19 cellular contexts compared by ENCODE assay signal in the genomic region with DNA sequence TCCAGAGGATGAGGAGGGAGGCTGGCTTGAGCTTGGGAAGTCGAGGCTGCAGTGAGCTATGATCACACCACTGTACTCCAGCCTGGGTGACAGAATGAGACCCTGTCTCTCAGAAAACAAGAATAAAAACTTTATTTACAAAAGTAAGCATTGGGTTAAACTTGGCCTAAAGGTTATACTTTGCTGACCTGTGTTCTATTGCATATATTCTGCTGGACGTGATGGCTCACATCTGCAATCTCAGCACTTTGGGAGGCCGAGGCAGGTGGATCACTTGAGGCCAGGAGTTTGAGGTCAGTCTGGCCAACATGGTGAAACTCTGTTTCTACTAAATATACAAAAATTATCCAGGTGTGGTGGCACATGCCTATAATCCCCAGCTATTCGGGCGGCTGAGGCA.
"Had no signal": no experiment of that assay in that cellular context is flagged by ENCODE, and none has a peak within 500 bp of the region (broad histone marks: within the 10 kb centered on the region; RNA-seq: fewer than 3 reads in every experiment).

No MANE protein-coding gene starts in this region.

- H3K27ac Mint-ChIP-seq: activated T-helper 17 cell treated with anti-CD3 and anti-CD28 coated beads, Interleukin-2, amount 50 U/mL, for 72 hours; dendritic cell treated with granulocyte-macrophage colony-stimulating factor and Interleukin-4, amounts not matched to agents 40 ng/mL and 50 ng/mL, for 4 days; nephron; progenitor cell of endocrine pancreas; T-helper 2 cell treated with Interferon-gamma antibody and Interleukin-4, amounts not matched to agents 5 μg/mL and 100 μg/mL, for 36 hours had no signal

- H3K27ac ChIP-seq: stomach, testis had no signal

- H3K27me3 ChIP-seq: testis had no signal

- H3K36me3 ChIP-seq: stomach had no signal

- H3K27me3 Mint-ChIP-seq: activated T-helper 17 cell treated with anti-CD3 and anti-CD28 coated beads, Interleukin-2, amount 50 U/mL, for 72 hours; memory B cell; progenitor cell of endocrine pancreas had no signal

- FAIRE-seq: astrocyte, bronchial epithelial cell had no signal

- H3K36me3 Mint-ChIP-seq: memory B cell had no signal

- ATAC-seq: activated CD4-positive, CD25-positive, alpha-beta regulatory T cell treated with anti-CD3 and anti-CD28 coated beads, Interleukin-2, amount 50 U/mL, for 24 hours; activated T-helper 17 cell treated with anti-CD3 and anti-CD28 coated beads, Interleukin-2, amount 50 U/mL, for 72 hours; left ventricle myocardium superior; right cardiac atrium had no signal

- DNase-seq: activated CD4-positive, alpha-beta T cell treated with anti-CD3 and anti-CD28 coated beads, Interleukin-2, amount 50 U/mL, for 4 hours; activated naive CD4-positive, alpha-beta T cell treated with Interleukin-2 at 50 U/mL for 16 hours; effector memory CD4-positive, alpha-beta T cell; foreskin melanocyte; kidney glomerular epithelial cell; left ventricle myocardium superior; right cardiac atrium; stomach; testis had no signal

- H3K4me3 Mint-ChIP-seq: activated T-helper 17 cell treated with anti-CD3 and anti-CD28 coated beads, Interleukin-2, amount 50 U/mL, for 72 hours; dendritic cell treated with granulocyte-macrophage colony-stimulating factor and Interleukin-4, amounts not matched to agents 40 ng/mL and 50 ng/mL, for 4 days; nephron; T-helper 2 cell treated with Interferon-gamma antibody and Interleukin-4, amounts not matched to agents 5 μg/mL and 100 μg/mL, for 36 hours had no signal

- H3K4me1 Mint-ChIP-seq: nephron had no signal

- H3K4me3 ChIP-seq: smooth muscle cell, stomach, testis had no signal

- H3K4me2 ChIP-seq: smooth muscle cell had no signal

- H3K9me3 Mint-ChIP-seq: activated T-helper 17 cell treated with anti-CD3 and anti-CD28 coated beads, Interleukin-2, amount 50 U/mL, for 72 hours; dendritic cell treated with granulocyte-macrophage colony-stimulating factor and Interleukin-4, amounts not matched to agents 40 ng/mL and 50 ng/mL, for 4 days; memory B cell; nephron; T-helper 2 cell treated with Interferon-gamma antibody and Interleukin-4, amounts not matched to agents 5 μg/mL and 100 μg/mL, for 36 hours had no signal

- H3K9me3 ChIP-seq: stomach, testis had no signal
